In the genomic region with DNA sequence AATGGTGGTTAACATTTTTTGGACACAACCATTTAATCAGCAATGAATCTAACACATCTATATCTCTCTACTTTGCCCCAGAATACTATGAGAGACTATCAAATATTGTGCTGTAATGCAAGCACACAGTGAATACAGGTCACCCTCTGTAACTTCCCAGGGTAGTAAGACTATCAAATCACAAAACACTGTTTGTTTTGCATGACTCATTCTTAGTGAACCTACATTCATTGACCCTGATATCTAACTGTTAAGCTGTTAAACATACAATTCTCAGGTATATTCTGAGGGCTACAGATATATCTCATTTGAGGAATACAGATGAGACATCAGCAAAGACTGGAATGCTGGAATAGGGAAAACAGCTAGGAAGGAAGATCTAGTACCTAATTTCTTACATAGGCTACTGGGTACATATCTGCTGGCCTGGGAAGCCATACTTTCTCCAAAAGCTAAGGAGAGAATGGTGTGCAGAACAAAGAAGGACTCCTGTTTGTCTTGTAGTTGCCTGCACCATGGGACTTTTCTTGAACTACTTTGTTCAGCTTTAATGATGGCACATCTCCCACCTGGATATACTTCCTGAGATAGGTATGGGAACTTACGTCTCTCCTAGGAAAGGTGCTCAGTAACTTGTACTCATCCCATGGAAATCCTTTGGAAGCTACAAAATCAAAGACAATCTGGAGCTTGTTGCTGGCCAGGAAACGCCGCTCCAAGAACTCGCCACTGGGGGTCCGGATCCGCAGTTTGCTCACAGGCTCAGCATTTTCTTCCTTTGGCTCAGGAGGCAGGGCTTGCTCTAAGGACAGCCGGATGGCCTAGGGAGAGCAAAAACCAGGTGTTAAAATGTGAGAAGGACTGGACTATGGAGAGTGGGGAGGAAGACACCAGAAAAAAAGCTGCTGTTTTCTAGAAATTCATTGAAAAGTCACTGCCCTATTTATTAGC, we compare ENCODE assay signal across 16 cellular contexts. TPM values are rescaled to one million over a fixed set of nuclear protein-coding genes. Genes with fewer than 3 reads are reported as not detected.
DNase-seq lines count a peak whose midpoint lies in the region; ATAC-seq, FAIRE-seq and TF ChIP-seq lines count a peak whose summit lies in the region.
"Had no signal": no experiment of that assay in that cellular context is flagged by ENCODE, and none has a peak within 500 bp of the region (broad histone marks: within the 10 kb centered on the region; RNA-seq: fewer than 3 reads in every experiment).

No MANE protein-coding gene starts in this region.

- no peaks in the 10 kb centered on the region for H3F3A ChIP-seq in SK-N-SH (replicated peaks; ENCODE audit: insufficient read depth)

- no peak overlapping the region for H2AFZ ChIP-seq in SK-N-SH (ENCODE audit: low read depth)

- no peak for FAIRE-seq in urothelium cell line (lab: Jason Lieb, UNC)
- FAIRE-seq: G401.6 had no signal

- CTCF ChIA-PET in SK-N-SH (lab: Yijun Ruan, JAX) = interaction anchor here (1.2 kb wide), 1 partner anchor 40 kb away, joined by 3 read pairs; no protein-coding TSS in a partner anchor

- H3K4me3 ChIP-seq in HUES48 (ENCODE audit: low read depth, low read length) (no peak overlapping the region), astrocyte of the spinal cord (ENCODE audit: low read depth, low read length) (no peak overlapping the region), iPS DF 6.9 (ENCODE audit: low read length) (no peak overlapping the region), SK-N-SH (ENCODE audit: low read depth in 2 of 2, low read length in 1 of 2) (no peak overlapping the region)
- H3K4me3 ChIP-seq: sigmoid colon, tibial artery had no signal

- no peaks in the 10 kb centered on the region for H3K79me2 ChIP-seq in SK-N-SH (ENCODE audit: insufficient read depth)

- TF ChIP-seq CTCF in C4-2B (conservative IDR thresholded peaks at IDR 0.05) (peak; percentile 2; the same call in 1 of the 2 replicates), astrocyte of the spinal cord (IDR thresholded peaks at IDR 0.05; ENCODE audit: low read depth, low read length) (no peak), SK-N-SH (IDR thresholded peaks at IDR 0.05) (no peak)

- peak; percentile 11 for DNase-seq in astrocyte of the spinal cord (ENCODE audit: low read depth, low spot score)
- DNase-seq in iPS DF 6.9 (ENCODE audit: low read depth, low spot score) = peak; percentile 31
- DNase-seq in activated naive CD4-positive, alpha-beta T cell treated with anti-CD3 and anti-CD28 coated beads, Interleukin-2, amount 50 U/mL, for 16 hours = no peak
- no peak for DNase-seq in SK-N-SH
- no peak for DNase-seq in urothelium cell line (ENCODE audit: low spot score)
- DNase-seq: activated CD4-positive, alpha-beta T cell treated with anti-CD3 and anti-CD28 coated beads, Interleukin-2, amount 10 ng/mL, durations not matched to agents 24 days and 14 days; cortex of kidney; NCI-H524; sigmoid colon; SW 1271; tibial artery had no signal

- POLR2A ChIA-PET in SK-N-SH (lab: Yijun Ruan, JAX) = no interaction called here

- WGBS in iPS DF 6.9 (ENCODE audit: insufficient coverage, insufficient read length) = no CpG with 5 or more reads among the region's 7 CpGs
- WGBS in SK-N-SH (ENCODE audit: low lambda C conversion rate) = 99% methylated on average over 7 of the region's 7 CpGs

- H3K4me2 ChIP-seq in SK-N-SH = no peak overlapping the region
- H3K4me2 ChIP-seq: KMS-11 had no signal

- no peaks in the 10 kb centered on the region for H4K20me1 ChIP-seq in SK-N-SH (ENCODE audit: insufficient read depth)

- H3K9ac ChIP-seq in HUES48 (ENCODE audit: low read depth, low read length) (no peak overlapping the region), SK-N-SH (no peak overlapping the region)
- H3K9ac ChIP-seq: KMS-11 had no signal

- H3K36me3 ChIP-seq in HUES48 (ENCODE audit: control insufficient read depth, insufficient read depth, low read length) (no peaks in the 10 kb centered on the region), iPS DF 6.9 (ENCODE audit: control insufficient read depth, insufficient read depth, low read length) (no peaks in the 10 kb centered on the region), SK-N-SH (replicated peaks in 1 of 2; ENCODE audit: control insufficient read depth in 1 of 2, insufficient read depth in 2 of 2, low read length in 1 of 2) (peaks cover 12 to 37% of the 10 kb centered on the region in 2 experiments)

- H3K27ac ChIP-seq in C4-2B = no peak overlapping the region
- peak overlapping the region; percentile 57 for H3K27ac ChIP-seq in HUES48 (ENCODE audit: low read depth, low read length)
- H3K27ac ChIP-seq in iPS DF 6.9 (ENCODE audit: low read length) = no peak overlapping the region
- H3K27ac ChIP-seq in SK-N-SH (ENCODE audit: low read depth in 2 of 2, low read length in 1 of 2) = no peak overlapping the region
- H3K27ac ChIP-seq: KMS-11, sigmoid colon, tibial artery had no signal

- TF ChIP-seq EP300 in SK-N-SH (IDR thresholded peaks at IDR 0.05; ENCODE audit: borderline replicate concordance in 1 of 2, low read depth in 1 of 2, low read length in 1 of 2) = no peak

- no peak for ATAC-seq in HG03196 (IDR thresholded peaks at IDR 0.05; ENCODE audit: unreplicated experiment)

- H3K27me3 ChIP-seq in HUES48 (ENCODE audit: control insufficient read depth, insufficient read depth, low read length) (no peaks in the 10 kb centered on the region), iPS DF 6.9 (ENCODE audit: control insufficient read depth, insufficient read depth, low read length) (no peaks in the 10 kb centered on the region), SK-N-SH (ENCODE audit: insufficient read depth) (no peaks in the 10 kb centered on the region)
- H3K27me3 ChIP-seq: sigmoid colon, tibial artery had no signal

- no peaks in the 10 kb centered on the region for H3K9me2 ChIP-seq in SK-N-SH

- TF ChIP-seq RAD21 in SK-N-SH (IDR thresholded peaks at IDR 0.05; ENCODE audit: low read length) = no peak

- in situ Hi-C loops in astrocyte of the spinal cord (cut with HindIII; ENCODE audit: low sequenced_read_pairs) = no loop called here

- H3K4me1 ChIP-seq in HUES48 (ENCODE audit: control insufficient read depth, insufficient read depth, low read length) (peaks cover 15% of the 10 kb centered on the region), iPS DF 6.9 (ENCODE audit: control insufficient read depth, insufficient read depth, low read length) (no peaks in the 10 kb centered on the region), SK-N-SH (ENCODE audit: control insufficient read depth in 1 of 2, insufficient read depth in 2 of 2, low read depth in 1 of 2, low read length in 1 of 2) (no peaks in the 10 kb centered on the region; a peak in 1 of 4 replicates)
- H3K4me1 ChIP-seq: sigmoid colon, tibial artery had no signal

- H3K9me3 ChIP-seq in HUES48 (ENCODE audit: control insufficient read depth, insufficient read depth, low read length) = no peaks in the 10 kb centered on the region
- H3K9me3 ChIP-seq in iPS DF 6.9 (ENCODE audit: control insufficient read depth, insufficient read depth, low read length) = no peaks in the 10 kb centered on the region
- H3K9me3 ChIP-seq in SK-N-SH = no peaks in the 10 kb centered on the region
- H3K9me3 ChIP-seq: sigmoid colon, tibial artery had no signal

TF ChIP-seq in SK-N-SH, 30 proteins besides CTCF, POLR2A, EP300 and RAD21 (continues in another document):
- TF ChIP-seq EZH2phosphoT487 (IDR thresholded peaks at IDR 0.05; ENCODE audit: borderline replicate concordance, low read depth) (no peak), TAF1 (IDR thresholded peaks at IDR 0.05; ENCODE audit: borderline replicate concordance, low read depth, low read length) (no peak), POLR2AphosphoS5 (IDR thresholded peaks at IDR 0.05; ENCODE audit: low read depth, low read length) (no peak), ELF1 (IDR thresholded peaks at IDR 0.05) (no peak), RXRA (IDR thresholded peaks at IDR 0.05; ENCODE audit: borderline replicate concordance, low read depth) (no peak), RCOR1 (IDR thresholded peaks at IDR 0.05; ENCODE audit: low read length) (no peak)
- TF ChIP-seq, protein P1, sequence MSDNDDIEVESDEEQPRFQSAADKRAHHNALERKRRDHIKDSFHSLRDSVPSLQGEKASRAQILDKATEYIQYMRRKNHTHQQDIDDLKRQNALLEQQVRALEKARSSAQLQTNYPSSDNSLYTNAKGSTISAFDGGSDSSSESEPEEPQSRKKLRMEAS (IDR thresholded peaks at IDR 0.05; ENCODE audit: low read depth) = no peak
- TF ChIP-seq, protein P2, sequence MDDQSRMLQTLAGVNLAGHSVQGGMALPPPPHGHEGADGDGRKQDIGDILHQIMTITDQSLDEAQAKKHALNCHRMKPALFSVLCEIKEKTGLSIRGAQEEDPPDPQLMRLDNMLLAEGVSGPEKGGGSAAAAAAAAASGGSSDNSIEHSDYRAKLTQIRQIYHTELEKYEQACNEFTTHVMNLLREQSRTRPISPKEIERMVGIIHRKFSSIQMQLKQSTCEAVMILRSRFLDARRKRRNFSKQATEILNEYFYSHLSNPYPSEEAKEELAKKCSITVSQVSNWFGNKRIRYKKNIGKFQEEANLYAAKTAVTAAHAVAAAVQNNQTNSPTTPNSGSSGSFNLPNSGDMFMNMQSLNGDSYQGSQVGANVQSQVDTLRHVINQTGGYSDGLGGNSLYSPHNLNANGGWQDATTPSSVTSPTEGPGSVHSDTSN (IDR thresholded peaks at IDR 0.05) = no peak

RNA-seq across cellular contexts. Expression of a gene that starts 51.9 kb away (rescaled TPM):
- polyA plus RNA-seq in SK-N-SH (2012; rRNA removed) = 0.02 TPM in 1 of 2 replicates, not detected in the other
- polyA plus RNA-seq in SK-N-SH (2012; cell fraction: cytosol; rRNA removed) = 0.01 and 0.03 TPM in 2 replicates
- polyA plus RNA-seq in SK-N-SH (2012; cell fraction: nucleus; rRNA removed) = 0.12 TPM in 2 replicates

Comparison
In these comparisons a context has a peak if more than half of its experiments do, and no peak if none do; other contexts are left out.
1. DNase-seq: peak in astrocyte of the spinal cord (single experiment) and iPS DF 6.9 (single experiment); none in activated naive CD4-positive, alpha-beta T cell treated with anti-CD3 and anti-CD28 coated beads, Interleukin-2, amount 50 U/mL, for 16 hours (single experiment), SK-N-SH (single experiment) and urothelium cell line (single experiment).